Comparison of ENCODE assay signal across 14 cellular contexts in the genomic region with DNA sequence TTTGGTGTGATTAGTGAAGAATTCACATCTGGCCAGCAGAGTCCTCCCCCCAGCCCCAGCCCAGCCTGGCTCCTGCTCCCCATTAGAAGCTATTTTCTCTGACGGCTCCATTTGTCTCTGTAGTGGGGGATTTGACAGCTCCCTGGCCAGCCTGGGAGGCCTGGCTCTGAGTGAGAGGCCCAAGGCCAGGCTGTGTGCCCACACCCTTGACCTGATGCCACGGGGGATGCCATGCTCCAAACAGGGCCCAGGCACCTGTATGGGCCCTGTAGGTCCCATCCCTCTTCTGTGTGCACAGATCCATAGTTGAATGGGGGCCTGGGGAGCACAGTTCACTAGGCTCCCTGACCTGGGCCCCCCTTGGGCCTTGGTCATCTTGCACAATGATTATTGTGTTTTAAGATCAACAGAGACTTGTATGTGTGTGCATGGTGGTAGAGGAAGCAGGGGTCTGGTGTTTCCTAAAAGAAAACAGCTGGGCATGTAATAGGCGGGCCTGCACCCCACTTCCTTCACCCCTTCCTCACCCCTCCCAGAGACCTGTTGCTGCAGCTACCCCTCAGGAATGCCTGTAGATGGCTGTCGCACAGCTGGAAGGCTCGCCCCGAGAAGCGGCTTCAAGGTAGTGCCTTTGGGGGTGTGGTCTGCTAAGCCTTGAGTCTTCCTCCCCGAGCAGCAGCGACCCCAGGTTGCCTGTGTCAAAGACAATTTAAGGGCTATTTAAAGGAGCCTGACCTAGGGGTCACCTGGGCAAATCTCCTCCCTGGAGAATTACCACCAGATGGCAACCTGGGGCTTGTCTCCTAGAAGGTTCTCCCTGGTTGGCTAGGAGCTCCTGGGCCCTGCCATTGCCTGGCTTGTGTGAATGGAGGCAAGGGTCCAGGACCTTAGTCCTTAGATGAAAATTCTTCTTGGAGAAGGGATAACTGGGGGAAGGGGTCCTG. TPM values are rescaled to one million over a fixed set of nuclear protein-coding genes. Genes with fewer than 3 reads are reported as not detected.
DNase-seq lines count a peak whose midpoint lies in the region; ATAC-seq and TF ChIP-seq lines count a peak whose summit lies in the region.
"Had no signal": no experiment of that assay in that cellular context is flagged by ENCODE, and none has a peak within 500 bp of the region (broad histone marks: within the 10 kb centered on the region; RNA-seq: fewer than 3 reads in every experiment).

No MANE protein-coding gene starts in this region.

- no peaks in the 10 kb centered on the region for H4K20me1 ChIP-seq in IMR-90 (ENCODE audit: insufficient read depth, low read length)

- no peaks in the 10 kb centered on the region for H3K79me1 ChIP-seq in IMR-90 (ENCODE audit: low read depth in 1 of 2, low read length in 2 of 2)

- no peak overlapping the region for H3K4me3 Mint-ChIP-seq in activated T-cell treated with anti-CD3 and anti-CD28 coated beads, Interleukin-2, amount 50 U/mL, for 24 hours
- H3K4me3 Mint-ChIP-seq: naive thymus-derived CD8-positive, alpha-beta T cell had no signal

- no peak overlapping the region for H2AFZ ChIP-seq in IMR-90 (replicated peaks; ENCODE audit: low read length, poor library complexity)

- H3K9me3 Mint-ChIP-seq in activated T-cell treated with anti-CD3 and anti-CD28 coated beads, Interleukin-2, amount 50 U/mL, for 24 hours: no peaks in the 10 kb centered on the region

- in situ Hi-C loops in IMR-90 (cut with MboI; ENCODE audit: low sequenced_read_pairs): loop anchor here (25.0 kb wide), 1 partner anchor 413 kb away; no protein-coding TSS in a partner anchor

- H2AK5ac ChIP-seq in IMR-90 (ENCODE audit: low read depth, low read length): no peak overlapping the region

- no peak overlapping the region for H3K56ac ChIP-seq in IMR-90 (ENCODE audit: extremely low read depth, insufficient read depth, low read length)

- BruUV-seq in IMR-90 (replicated peaks; lab: Mats Ljungman, UMichigan): no TSS peak

- no peak overlapping the region for H3K4ac ChIP-seq in IMR-90 (ENCODE audit: low read depth, low read length)

- TF ChIP-seq CTCF in IMR-90 (conservative IDR thresholded peaks at IDR 0.05; ENCODE audit: low read depth, low read length) (no peak), WERI-Rb-1 (IDR thresholded peaks at IDR 0.05; ENCODE audit: low read depth, low read length) (peak; percentile 72), kidney epithelial cell (IDR thresholded peaks at IDR 0.05; ENCODE audit: insufficient read depth, low read length, poor library complexity, severe bottlenecking) (peak; percentile 25)

- H4K8ac ChIP-seq in IMR-90 (ENCODE audit: low read depth in 2 of 2, low read length in 2 of 2): no peak overlapping the region

- no peak overlapping the region for H4K5ac ChIP-seq in IMR-90 (ENCODE audit: low read depth, low read length)

- dilution Hi-C loops in IMR-90 (cut with HindIII; ENCODE audit: low sequenced_read_pairs, unreplicated experiment): no loop called here

- H3K18ac ChIP-seq in IMR-90 (ENCODE audit: low read depth, low read length): no peak overlapping the region

- H3K27me3 Mint-ChIP-seq in activated T-cell treated with anti-CD3 and anti-CD28 coated beads, Interleukin-2, amount 50 U/mL, for 24 hours: peaks cover 85% of the 10 kb centered on the region

- no peaks in the 10 kb centered on the region for H3K9me1 ChIP-seq in IMR-90 (ENCODE audit: insufficient read depth, low read length)

- H3K14ac ChIP-seq in IMR-90 (replicated peaks; ENCODE audit: low read depth, low read length): no peak overlapping the region

- ATAC-seq in IMR-90 (ENCODE audit: low read depth) (no peak), HG02588 (IDR thresholded peaks at IDR 0.05; ENCODE audit: unreplicated experiment) (no peak)
- ATAC-seq: heart left ventricle; naive thymus-derived CD8-positive, alpha-beta T cell had no signal

- H3K4me3 ChIP-seq in IMR-90 (ENCODE audit: insufficient read depth, low read depth, low read length) (no peak overlapping the region), WERI-Rb-1 (ENCODE audit: low read depth, low read length) (no peak overlapping the region), kidney epithelial cell (ENCODE audit: low read depth, low read length) (no peak overlapping the region)
- H3K4me3 ChIP-seq: heart left ventricle had no signal

- no peak overlapping the region for H2BK20ac ChIP-seq in IMR-90 (ENCODE audit: low read depth, low read length)

- no peak overlapping the region for H4K91ac ChIP-seq in IMR-90 (ENCODE audit: insufficient read depth, low read depth, low read length)

- H3K27ac ChIP-seq in IMR-90 (ENCODE audit: insufficient read depth, low read length) (no peak overlapping the region), WERI-Rb-1 (peak overlapping the region; percentile 22; the same call in 1 of the 2 replicates)
- H3K27ac ChIP-seq: heart left ventricle had no signal

- peaks cover 95% of the 10 kb centered on the region for H3K27me3 ChIP-seq in IMR-90 (ENCODE audit: control insufficient read depth, insufficient read depth, low read length)
- no peaks in the 10 kb centered on the region for H3K27me3 ChIP-seq in WERI-Rb-1 (ENCODE audit: insufficient read depth, low read depth, severe bottlenecking)
- H3K27me3 ChIP-seq in kidney epithelial cell (ENCODE audit: control insufficient read depth, insufficient read depth, low read length): peaks cover 53% of the 10 kb centered on the region

- H3K9ac ChIP-seq in IMR-90 (ENCODE audit: low read depth, low read length): no peak overlapping the region

- no peak overlapping the region for H3K27ac Mint-ChIP-seq in activated T-cell treated with anti-CD3 and anti-CD28 coated beads, Interleukin-2, amount 50 U/mL, for 24 hours

- H3K9me3 ChIP-seq in IMR-90 (ENCODE audit: control insufficient read depth, insufficient read depth, low read length) (no peaks in the 10 kb centered on the region), WERI-Rb-1 (ENCODE audit: severe bottlenecking) (no peaks in the 10 kb centered on the region)
- H3K9me3 ChIP-seq: heart left ventricle had no signal

- H2BK120ac ChIP-seq in IMR-90 (ENCODE audit: low read depth, low read length): no peak overlapping the region

- CTCF ChIA-PET in IMR-90 (lab: Yijun Ruan, JAX): no interaction called here

- peak; percentile 27 for DNase-seq in EH (ENCODE audit: low read depth)
- no peak for DNase-seq in IMR-90
- DNase-seq in WERI-Rb-1: peak; percentile 84
- no peak for DNase-seq in kidney epithelial cell (ENCODE audit: low read depth)
- DNase-seq in activated T-cell treated with anti-CD3 and anti-CD28 coated beads, Interleukin-2, amount 50 U/mL, for 24 hours: no peak
- DNase-seq in activated CD4-positive, CD25-positive, alpha-beta regulatory T cell treated with anti-CD3 and anti-CD28 coated beads, Interleukin-2, amount 50 U/mL, for 72 hours: no peak
- DNase-seq in GM19238 (ENCODE audit: insufficient read length, low spot score): no peak
- DNase-seq: activated CD8-positive, alpha-beta memory T cell treated with anti-CD3 and anti-CD28 coated beads, Interleukin-2, amount 50 U/mL, for 48 hours; heart left ventricle; naive thymus-derived CD8-positive, alpha-beta T cell; NCI-H1048; stimulated activated CD4-positive, alpha-beta T cell treated with anti-CD3 and anti-CD28 coated beads, Interleukin-4, amount 100 ng/mL, for 1 hour had no signal

- POLR2A ChIA-PET in IMR-90 (lab: Charles Lee; ENCODE audit: unreplicated experiment): no interaction called here

- no peak overlapping the region for H3K4me2 ChIP-seq in IMR-90 (ENCODE audit: low read depth, low read length)

- H2BK5ac ChIP-seq in IMR-90 (ENCODE audit: low read depth, low read length, poor library complexity, severe bottlenecking): no peak overlapping the region

- no peak overlapping the region for H2BK15ac ChIP-seq in IMR-90 (ENCODE audit: low read depth, low read length)

- H3K4me1 Mint-ChIP-seq in activated T-cell treated with anti-CD3 and anti-CD28 coated beads, Interleukin-2, amount 50 U/mL, for 24 hours (ENCODE audit: low read depth): no peaks in the 10 kb centered on the region

- no peak overlapping the region for H3K23ac ChIP-seq in IMR-90 (ENCODE audit: low read depth, low read length)

- H3K36me3 Mint-ChIP-seq in activated T-cell treated with anti-CD3 and anti-CD28 coated beads, Interleukin-2, amount 50 U/mL, for 24 hours (ENCODE audit: low read depth): no peaks in the 10 kb centered on the region
- H3K36me3 Mint-ChIP-seq: naive thymus-derived CD8-positive, alpha-beta T cell had no signal

- no peak for TF ChIP-seq POLR2A in IMR-90 (IDR thresholded peaks at IDR 0.05; ENCODE audit: low read depth, low read length)

- 43% methylated on average over 3 of the region's 9 CpGs; no CpG with 5 or more reads in 1 of the 2 experiments for WGBS in IMR-90 (ENCODE audit: extremely low coverage in 2 of 2, insufficient read length in 1 of 2), 2 experiments

- H3K4me1 ChIP-seq in IMR-90 (ENCODE audit: control insufficient read depth, insufficient read depth, low read length): no peaks in the 10 kb centered on the region

- TF ChIP-seq RAD21 in IMR-90 (IDR thresholded peaks at IDR 0.05; ENCODE audit: low read length): no peak

- H3K36me3 ChIP-seq in IMR-90 (ENCODE audit: control insufficient read depth, insufficient read depth, low read length): no peaks in the 10 kb centered on the region
- no peaks in the 10 kb centered on the region for H3K36me3 ChIP-seq in WERI-Rb-1
- H3K36me3 ChIP-seq in kidney epithelial cell (ENCODE audit: control insufficient read depth, insufficient read depth, low read length): no peaks in the 10 kb centered on the region
- H3K36me3 ChIP-seq: heart left ventricle had no signal

- intact Hi-C loops in IMR-90 (cut with micrococcal nuclease): no loop called here

- H2AK9ac ChIP-seq in IMR-90 (replicated peaks; ENCODE audit: low read depth, low read length, poor library complexity): no peak overlapping the region

TF ChIP-seq in IMR-90, 13 proteins besides CTCF, POLR2A, EP300 and RAD21:
- peak; percentile 7; the same call in 1 of the 2 replicates for TF ChIP-seq SMC3 (IDR thresholded peaks at IDR 0.05; ENCODE audit: low read depth, low read length)
- no peak for TF ChIP-seq RCOR1 (IDR thresholded peaks at IDR 0.05; ENCODE audit: insufficient replicate concordance, low read length)

RNA-seq across cellular contexts. Expression of a gene that starts 51.0 kb away (rescaled TPM):
- total RNA-seq in IMR-90 (2012; rRNA removed): not detected in 2 replicates
- not detected in 2 replicates for polyA plus RNA-seq in IMR-90 (2012; rRNA removed)
- not detected in 2 replicates for polyA plus RNA-seq in IMR-90 (2012; cell fraction: cytosol; rRNA removed)
- polyA plus RNA-seq in IMR-90 (2012; cell fraction: nucleus; rRNA removed; ENCODE audit: low replicate concordance): not detected in 2 replicates
- total RNA-seq in kidney epithelial cell: not detected in 2 replicates
- total RNA-seq: naive thymus-derived CD8-positive, alpha-beta T cell; temporal lobe had no signal
- polyA plus RNA-seq: heart left ventricle; naive thymus-derived CD8-positive, alpha-beta T cell had no signal

Comparison
In these comparisons a context has a peak if more than half of its experiments do, and no peak if none do; other contexts are left out.
1. DNase-seq: peak in EH (single experiment) and WERI-Rb-1 (single experiment); none in IMR-90 (single experiment), kidney epithelial cell (single experiment), activated T-cell treated with anti-CD3 and anti-CD28 coated beads, Interleukin-2, amount 50 U/mL, for 24 hours (single experiment), activated CD4-positive, CD25-positive, alpha-beta regulatory T cell treated with anti-CD3 and anti-CD28 coated beads, Interleukin-2, amount 50 U/mL, for 72 hours (single experiment) and GM19238 (single experiment).